In the genomic region with DNA sequence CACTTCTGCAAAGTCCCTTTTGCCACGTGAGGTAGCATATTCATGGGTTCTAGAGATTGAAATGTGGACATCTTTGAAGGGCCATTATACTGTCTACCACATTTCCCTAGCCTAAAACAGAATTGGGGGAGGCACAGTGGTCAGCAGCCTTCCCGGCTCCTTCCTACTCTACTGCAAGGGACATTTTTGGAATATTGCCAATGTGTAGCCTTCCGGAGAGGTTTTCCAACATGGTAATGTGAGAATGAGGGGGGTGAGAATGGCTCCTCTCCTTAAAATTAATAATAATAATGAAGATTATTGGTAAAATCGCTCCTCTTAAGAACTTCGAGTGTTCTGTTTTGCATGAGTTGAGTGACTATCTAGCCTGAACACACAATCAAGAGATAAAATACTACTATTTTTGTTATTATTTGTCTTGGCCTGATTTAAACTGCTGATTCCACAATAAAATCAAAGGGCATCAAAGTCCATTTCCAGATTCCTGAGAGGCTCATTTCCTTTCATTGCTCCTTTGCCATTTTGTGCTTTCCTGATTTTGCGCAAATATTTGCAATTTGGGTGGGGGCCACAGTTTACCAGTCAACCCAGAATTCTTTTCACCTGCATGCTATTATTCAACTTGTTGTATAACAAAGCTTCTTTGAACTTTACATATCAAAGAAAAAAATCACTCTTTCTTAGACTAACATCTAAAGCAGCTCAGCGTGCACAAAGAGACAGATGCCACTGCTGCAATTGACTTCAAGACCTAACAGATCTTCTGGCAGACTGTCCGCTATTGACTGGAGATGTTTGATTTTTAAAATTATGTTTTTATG, we compare ENCODE assay signal across 17 cellular contexts. TPM values are rescaled to one million over a fixed set of nuclear protein-coding genes. Genes with fewer than 3 reads are reported as not detected.
DNase-seq lines count a peak whose midpoint lies in the region; ATAC-seq and TF ChIP-seq lines count a peak whose summit lies in the region.
"Had no signal": no experiment of that assay in that cellular context is flagged by ENCODE, and none has a peak within 500 bp of the region (broad histone marks: within the 10 kb centered on the region; RNA-seq: fewer than 3 reads in every experiment).

No MANE protein-coding gene starts in this region.

- in situ Hi-C loops in HAP-1 (cut with MboI; ENCODE audit: low sequenced_read_pairs): no loop called here

- H3K4me3 ChIP-seq in HAP-1: no peak overlapping the region
- H3K4me3 ChIP-seq in liver (ENCODE audit: low read depth in 1 of 3, low read length in 3 of 3): no peak overlapping the region
- H3K4me3 ChIP-seq: BLaER1 had no signal

- TF ChIP-seq RAD21 in liver (IDR thresholded peaks at IDR 0.05): peak; percentile 34 to 40

- DNase-seq in HAP-1 (ENCODE audit: low spot score in 2 of 2) (peak; percentile 57 to 84), dermis blood vessel endothelial cell (peak; percentile 60), GM20000 (ENCODE audit: low spot score) (no peak), NCI-H446 treated with DMSO at 0.1 percent for 48 hours (lab: John Stamatoyannopoulos, UW) (no peak)
- DNase-seq: DMS79 treated with DMSO at 0.1 percent for 48 hours, Karpas-422, NCI-H1417 treated with DMSO at 0.1 percent for 48 hours, NCI-H187 treated with DMSO at 0.1 percent for 48 hours, NCI-H526 treated with DMSO at 0.1 percent for 48 hours, Right ventricle myocardium superior, SW 1271 had no signal

- WGBS in liver: 41% methylated on average over 8 of the region's 8 CpGs

- H3K27ac ChIP-seq in 22Rv1 (peak overlapping the region; percentile 32), liver (ENCODE audit: low read depth in 1 of 2, low read length in 2 of 2) (no peak overlapping the region)
- H3K27ac ChIP-seq: BLaER1 had no signal

- ATAC-seq in HG02885 (IDR thresholded peaks at IDR 0.05; ENCODE audit: poor library complexity, unreplicated experiment): no peak
- ATAC-seq in GM21737 (IDR thresholded peaks at IDR 0.05; ENCODE audit: unreplicated experiment): no peak

- H3K27me3 ChIP-seq in HAP-1 (ENCODE audit: low read depth) (no peaks in the 10 kb centered on the region), liver (ENCODE audit: control insufficient read depth in 4 of 4, insufficient read depth in 4 of 4, low read length in 3 of 4) (no peaks in the 10 kb centered on the region)
- H3K27me3 ChIP-seq: BLaER1 had no signal

- no peak overlapping the region for H3K9ac ChIP-seq in liver (ENCODE audit: low read depth in 1 of 2, low read length in 2 of 2)
- H3K9ac ChIP-seq: BLaER1 had no signal

- peaks cover 17% of the 10 kb centered on the region for H3K4me1 ChIP-seq in HAP-1
- H3K4me1 ChIP-seq in liver (ENCODE audit: control insufficient read depth in 4 of 4, insufficient read depth in 4 of 4, low read length in 3 of 4): peaks cover 2 to 28% (median 21%) of the 10 kb centered on the region in 4 donors

- TF ChIP-seq CTCF in 22Rv1 (IDR thresholded peaks at IDR 0.05) (no peak), liver (IDR thresholded peaks at IDR 0.05; ENCODE audit: low read depth, low read length, missing input control) (no peak), GM20000 (IDR thresholded peaks at IDR 0.05; ENCODE audit: extremely low read depth, missing control alignments) (no peak)

- H3K9me3 ChIP-seq in HAP-1 (no peaks in the 10 kb centered on the region), liver (ENCODE audit: control insufficient read depth in 4 of 4, low read length in 3 of 4) (no peaks in the 10 kb centered on the region)
- H3K9me3 ChIP-seq: BLaER1 had no signal

- H3K36me3 ChIP-seq in HAP-1 (replicated peaks) (no peaks in the 10 kb centered on the region), liver (ENCODE audit: control insufficient read depth in 4 of 4, insufficient read depth in 3 of 4, low read depth in 1 of 4, low read length in 3 of 4) (no peaks in the 10 kb centered on the region)
- H3K36me3 ChIP-seq: BLaER1 had no signal

TF ChIP-seq in liver, 16 proteins besides CTCF, POLR2A, EP300 and RAD21:
- TF ChIP-seq, protein P1, sequence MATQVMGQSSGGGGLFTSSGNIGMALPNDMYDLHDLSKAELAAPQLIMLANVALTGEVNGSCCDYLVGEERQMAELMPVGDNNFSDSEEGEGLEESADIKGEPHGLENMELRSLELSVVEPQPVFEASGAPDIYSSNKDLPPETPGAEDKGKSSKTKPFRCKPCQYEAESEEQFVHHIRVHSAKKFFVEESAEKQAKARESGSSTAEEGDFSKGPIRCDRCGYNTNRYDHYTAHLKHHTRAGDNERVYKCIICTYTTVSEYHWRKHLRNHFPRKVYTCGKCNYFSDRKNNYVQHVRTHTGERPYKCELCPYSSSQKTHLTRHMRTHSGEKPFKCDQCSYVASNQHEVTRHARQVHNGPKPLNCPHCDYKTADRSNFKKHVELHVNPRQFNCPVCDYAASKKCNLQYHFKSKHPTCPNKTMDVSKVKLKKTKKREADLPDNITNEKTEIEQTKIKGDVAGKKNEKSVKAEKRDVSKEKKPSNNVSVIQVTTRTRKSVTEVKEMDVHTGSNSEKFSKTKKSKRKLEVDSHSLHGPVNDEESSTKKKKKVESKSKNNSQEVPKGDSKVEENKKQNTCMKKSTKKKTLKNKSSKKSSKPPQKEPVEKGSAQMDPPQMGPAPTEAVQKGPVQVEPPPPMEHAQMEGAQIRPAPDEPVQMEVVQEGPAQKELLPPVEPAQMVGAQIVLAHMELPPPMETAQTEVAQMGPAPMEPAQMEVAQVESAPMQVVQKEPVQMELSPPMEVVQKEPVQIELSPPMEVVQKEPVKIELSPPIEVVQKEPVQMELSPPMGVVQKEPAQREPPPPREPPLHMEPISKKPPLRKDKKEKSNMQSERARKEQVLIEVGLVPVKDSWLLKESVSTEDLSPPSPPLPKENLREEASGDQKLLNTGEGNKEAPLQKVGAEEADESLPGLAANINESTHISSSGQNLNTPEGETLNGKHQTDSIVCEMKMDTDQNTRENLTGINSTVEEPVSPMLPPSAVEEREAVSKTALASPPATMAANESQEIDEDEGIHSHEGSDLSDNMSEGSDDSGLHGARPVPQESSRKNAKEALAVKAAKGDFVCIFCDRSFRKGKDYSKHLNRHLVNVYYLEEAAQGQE (IDR thresholded peaks at IDR 0.05): no peak
- TF ChIP-seq GABPA (IDR thresholded peaks at IDR 0.05 in 1 of 2, conservative IDR thresholded peaks at IDR 0.05 in 1 of 2): peak in 1 of 2 donors; percentile 27
- peak; percentile 87 to 90 for TF ChIP-seq HNF4A (conservative IDR thresholded peaks at IDR 0.05)
- TF ChIP-seq RXRA (IDR thresholded peaks at IDR 0.05): peak; percentile 71 to 85
- TF ChIP-seq, protein P2, sequence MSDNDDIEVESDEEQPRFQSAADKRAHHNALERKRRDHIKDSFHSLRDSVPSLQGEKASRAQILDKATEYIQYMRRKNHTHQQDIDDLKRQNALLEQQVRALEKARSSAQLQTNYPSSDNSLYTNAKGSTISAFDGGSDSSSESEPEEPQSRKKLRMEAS (IDR thresholded peaks at IDR 0.05): peak; percentile 78
- TF ChIP-seq SP1 (IDR thresholded peaks at IDR 0.05): peak; percentile 56
- peak; percentile 81 for TF ChIP-seq YY1 (IDR thresholded peaks at IDR 0.05)
- no peak for TF ChIP-seq TAF1 (conservative IDR thresholded peaks at IDR 0.05)
- TF ChIP-seq, protein P3, sequence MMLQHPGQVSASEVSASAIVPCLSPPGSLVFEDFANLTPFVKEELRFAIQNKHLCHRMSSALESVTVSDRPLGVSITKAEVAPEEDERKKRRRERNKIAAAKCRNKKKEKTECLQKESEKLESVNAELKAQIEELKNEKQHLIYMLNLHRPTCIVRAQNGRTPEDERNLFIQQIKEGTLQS (IDR thresholded peaks at IDR 0.05): peak; percentile 34
- peak; percentile 53 for TF ChIP-seq HNF4G (IDR thresholded peaks at IDR 0.05)
- TF ChIP-seq JUND (IDR thresholded peaks at IDR 0.05): peak in 1 of 2 donors; percentile 74
- no peak for TF ChIP-seq FOXA1 (IDR thresholded peaks at IDR 0.05)
- TF ChIP-seq NR2F2 (IDR thresholded peaks at IDR 0.05): no peak
- peak in 1 of 2 donors; percentile 13 for TF ChIP-seq EGR1 (IDR thresholded peaks at IDR 0.05; ENCODE audit: low read depth in 2 of 2)
- no peak for TF ChIP-seq FOXA2 (IDR thresholded peaks at IDR 0.05)
- TF ChIP-seq, protein P4, sequence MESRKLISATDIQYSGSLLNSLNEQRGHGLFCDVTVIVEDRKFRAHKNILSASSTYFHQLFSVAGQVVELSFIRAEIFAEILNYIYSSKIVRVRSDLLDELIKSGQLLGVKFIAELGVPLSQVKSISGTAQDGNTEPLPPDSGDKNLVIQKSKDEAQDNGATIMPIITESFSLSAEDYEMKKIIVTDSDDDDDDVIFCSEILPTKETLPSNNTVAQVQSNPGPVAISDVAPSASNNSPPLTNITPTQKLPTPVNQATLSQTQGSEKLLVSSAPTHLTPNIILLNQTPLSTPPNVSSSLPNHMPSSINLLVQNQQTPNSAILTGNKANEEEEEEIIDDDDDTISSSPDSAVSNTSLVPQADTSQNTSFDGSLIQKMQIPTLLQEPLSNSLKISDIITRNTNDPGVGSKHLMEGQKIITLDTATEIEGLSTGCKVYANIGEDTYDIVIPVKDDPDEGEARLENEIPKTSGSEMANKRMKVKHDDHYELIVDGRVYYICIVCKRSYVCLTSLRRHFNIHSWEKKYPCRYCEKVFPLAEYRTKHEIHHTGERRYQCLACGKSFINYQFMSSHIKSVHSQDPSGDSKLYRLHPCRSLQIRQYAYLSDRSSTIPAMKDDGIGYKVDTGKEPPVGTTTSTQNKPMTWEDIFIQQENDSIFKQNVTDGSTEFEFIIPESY (IDR thresholded peaks at IDR 0.05): peak; percentile 58

RNA-seq across cellular contexts. Expression of a gene that starts 27.0 kb away (rescaled TPM):
- total RNA-seq in dermis blood vessel endothelial cell (78.3 and 138 TPM in 2 replicates), liver (10 to 100 TPM in 1 of 2 donors, under 1 TPM in 1; 0.84 to 54.0 TPM)
- polyA plus RNA-seq in liver: under 1 TPM; 0.36 to 0.43 TPM
- total RNA-seq: OCI-LY7 had no signal

Comparison
In these comparisons a context has a peak if more than half of its experiments do, and no peak if none do; other contexts are left out.
1. DNase-seq: peak in HAP-1 (2 of 2) and dermis blood vessel endothelial cell (single experiment); none in GM20000 (single experiment) and NCI-H446 treated with DMSO at 0.1 percent for 48 hours (single experiment).